In genomic region chr3:124453221-124453620, GRCh38 we compare ENCODE assay signal across 18 cellular contexts.
DNase-seq lines count a peak whose midpoint lies in the region; TF ChIP-seq lines count a peak whose summit lies in the region.
"Had no signal": no experiment of that assay in that cellular context is flagged by ENCODE, and none has a peak within 500 bp of the region (broad histone marks: within the 10 kb centered on the region; RNA-seq: fewer than 3 reads in every experiment).

No MANE protein-coding gene starts in this region.

- DNase-seq in NCI-H82 (lab: John Stamatoyannopoulos, UW) = peak; percentile 37
- DNase-seq in NCI-H82 treated with DMSO at 0.1 percent for 48 hours (lab: John Stamatoyannopoulos, UW; ENCODE audit: unreplicated experiment) = no peak
- no peak for DNase-seq in glutamatergic neuron
- no peak for DNase-seq in neuronal stem cell (ENCODE audit: low spot score)
- DNase-seq in left ventricle myocardium inferior = no peak
- DNase-seq in SJCRH30 = no peak
- DNase-seq: Caco-2; CD4-positive, CD25-positive, alpha-beta regulatory T cell; CD8-positive, alpha-beta T cell; DMS153; DND-41; GM23248; HFFc6 had no signal

- no peak overlapping the region for H2BK120ac ChIP-seq in neuronal stem cell (ENCODE audit: low read depth, low read length)

- H3K4me3 Mint-ChIP-seq in glutamatergic neuron (ENCODE audit: unreplicated experiment) = peak overlapping the region; percentile 5
- H3K4me3 Mint-ChIP-seq: B cell; CD4-positive, CD25-positive, alpha-beta regulatory T cell; CD8-positive, alpha-beta T cell; HFFc6 had no signal

- no peak for TF ChIP-seq CTCF in glutamatergic neuron (IDR thresholded peaks at IDR 0.05; ENCODE audit: partially characterized antibody, unreplicated experiment)
- TF ChIP-seq CTCF in left ventricle myocardium inferior (IDR thresholded peaks at IDR 0.05; ENCODE audit: borderline replicate concordance) = no peak

- no peak overlapping the region for H3K18ac ChIP-seq in neuronal stem cell (ENCODE audit: low read length)

- peak overlapping the region; percentile 73 for H3K14ac ChIP-seq in neuronal stem cell (ENCODE audit: low read length)

- no peak overlapping the region for H2BK5ac ChIP-seq in neuronal stem cell (ENCODE audit: low read length)

- intact Hi-C loops in left ventricle myocardium inferior (cut with micrococcal nuclease) = no loop called here

- no peak overlapping the region for H4K8ac ChIP-seq in neuronal stem cell (ENCODE audit: low read depth, low read length)

- H2BK12ac ChIP-seq in neuronal stem cell (ENCODE audit: low read length) = no peak overlapping the region

- peaks cover 2% of the 10 kb centered on the region for H3K4me1 Mint-ChIP-seq in glutamatergic neuron (ENCODE audit: low read depth, unreplicated experiment)
- H3K4me1 Mint-ChIP-seq: CD4-positive, CD25-positive, alpha-beta regulatory T cell had no signal

- H3K27me3 Mint-ChIP-seq in glutamatergic neuron (ENCODE audit: unreplicated experiment) = no peaks in the 10 kb centered on the region

- WGBS in neuronal stem cell (ENCODE audit: extremely low coverage in 2 of 2, insufficient read length in 2 of 2, insufficient replicate concordance in 1 of 2), 2 donors = no CpG with 5 or more reads among the region's 4 CpGs

- H3K9me3 ChIP-seq in neuronal stem cell (replicated peaks in 1 of 2; ENCODE audit: control insufficient read depth in 2 of 2, insufficient read depth in 1 of 2, low read depth in 1 of 2, low read length in 2 of 2) = peaks cover 0 to 4% of the 10 kb centered on the region in 2 donors
- no peaks in the 10 kb centered on the region for H3K9me3 ChIP-seq in left ventricle myocardium inferior (replicated peaks)
- no peaks in the 10 kb centered on the region; the same call in 1 of the 2 replicates for H3K9me3 ChIP-seq in SJCRH30 (replicated peaks)
- H3K9me3 ChIP-seq: Caco-2, HAP-1 had no signal

- peaks cover 4% of the 10 kb centered on the region for H3K9me3 Mint-ChIP-seq in glutamatergic neuron (ENCODE audit: unreplicated experiment)
- H3K9me3 Mint-ChIP-seq: CD8-positive, alpha-beta T cell; HFFc6 had no signal

- no peak overlapping the region for H3K27ac Mint-ChIP-seq in glutamatergic neuron (ENCODE audit: unreplicated experiment)
- H3K27ac Mint-ChIP-seq: B cell; CD4-positive, CD25-positive, alpha-beta regulatory T cell; CD8-positive, alpha-beta T cell; HFFc6 had no signal

- H2AFZ ChIP-seq in neuronal stem cell (ENCODE audit: low read length) = no peak overlapping the region
- H2AFZ ChIP-seq: GM23248 had no signal

- H3K27me3 ChIP-seq in neuronal stem cell (ENCODE audit: control insufficient read depth in 3 of 3, insufficient read depth in 3 of 3, low read depth in 1 of 3, low read length in 3 of 3) = no peaks in the 10 kb centered on the region
- H3K27me3 ChIP-seq in left ventricle myocardium inferior (ENCODE audit: low read depth) = no peaks in the 10 kb centered on the region
- no peaks in the 10 kb centered on the region for H3K27me3 ChIP-seq in SJCRH30
- H3K27me3 ChIP-seq: BLaER1 had no signal

- no peak overlapping the region for H3K4me3 ChIP-seq in neuronal stem cell (ENCODE audit: low read length in 2 of 2)
- no peak overlapping the region for H3K4me3 ChIP-seq in left ventricle myocardium inferior
- H3K4me3 ChIP-seq in SJCRH30 = no peak overlapping the region
- H3K4me3 ChIP-seq: BLaER1, GM23248, HAP-1 had no signal

- no peak overlapping the region for H3K4me2 ChIP-seq in neuronal stem cell (ENCODE audit: insufficient read depth, low read length, poor library complexity, severe bottlenecking)
- H3K4me2 ChIP-seq: BLaER1 had no signal

- no peak overlapping the region for H4K91ac ChIP-seq in neuronal stem cell (ENCODE audit: low read depth, low read length, poor library complexity)

- H3K27ac ChIP-seq in neuronal stem cell (replicated peaks; ENCODE audit: low read length) (no peak overlapping the region), left ventricle myocardium inferior (replicated peaks) (no peak overlapping the region), SJCRH30 (no peak overlapping the region)
- H3K27ac ChIP-seq: 22Rv1, BLaER1, C4-2B, GM23248 had no signal

- H2BK15ac ChIP-seq in neuronal stem cell (ENCODE audit: low read length) = no peak overlapping the region

- peak overlapping the region; percentile 32 for H3K9ac ChIP-seq in neuronal stem cell (ENCODE audit: low read depth, low read length, poor library complexity)
- H3K9ac ChIP-seq: BLaER1, GM23248 had no signal

- H3K4ac ChIP-seq in neuronal stem cell (ENCODE audit: low read length) = no peak overlapping the region

- peaks cover 0 to 3% of the 10 kb centered on the region in 2 donors for H3K4me1 ChIP-seq in neuronal stem cell (ENCODE audit: control insufficient read depth in 2 of 2, insufficient read depth in 1 of 2, low read depth in 1 of 2, low read length in 2 of 2)
- H3K4me1 ChIP-seq in left ventricle myocardium inferior = no peaks in the 10 kb centered on the region
- no peaks in the 10 kb centered on the region for H3K4me1 ChIP-seq in SJCRH30
- H3K4me1 ChIP-seq: Caco-2, HAP-1 had no signal

- peaks cover 11% of the 10 kb centered on the region for H3K36me3 Mint-ChIP-seq in glutamatergic neuron (ENCODE audit: unreplicated experiment)
- H3K36me3 Mint-ChIP-seq: CD4-positive, CD25-positive, alpha-beta regulatory T cell; CD8-positive, alpha-beta T cell had no signal

- H3K23ac ChIP-seq in neuronal stem cell (ENCODE audit: low read depth, low read length, poor library complexity) = no peak overlapping the region

- no peak overlapping the region for H2AK5ac ChIP-seq in neuronal stem cell (ENCODE audit: low read depth, low read length)

- no peaks in the 10 kb centered on the region for H3K79me1 ChIP-seq in neuronal stem cell (ENCODE audit: low read depth, low read length)

- H3K36me3 ChIP-seq in neuronal stem cell (replicated peaks in 1 of 2; ENCODE audit: control insufficient read depth in 2 of 2, insufficient read depth in 2 of 2, low read length in 2 of 2) = peaks cover 0 to 15% of the 10 kb centered on the region in 2 donors
- H3K36me3 ChIP-seq in left ventricle myocardium inferior = peaks cover 22% of the 10 kb centered on the region
- H3K36me3 ChIP-seq in SJCRH30 = no peaks in the 10 kb centered on the region
- H3K36me3 ChIP-seq: BLaER1, HAP-1 had no signal
